21 cellular contexts compared by ENCODE assay signal in genomic region chr22:21702094-21702493, GRCh38. TPM values are rescaled to one million over a fixed set of nuclear protein-coding genes. Genes with fewer than 3 reads are reported as not detected.
DNase-seq lines count a peak whose midpoint lies in the region; ATAC-seq and TF ChIP-seq lines count a peak whose summit lies in the region.
"Had no signal": no experiment of that assay in that cellular context is flagged by ENCODE, and none has a peak within 500 bp of the region (broad histone marks: within the 10 kb centered on the region; RNA-seq: fewer than 3 reads in every experiment).

No MANE protein-coding gene starts in this region.

- no peak overlapping the region for H3K4me3 Mint-ChIP-seq in activated naive CD4-positive, alpha-beta T cell treated with anti-CD3 and anti-CD28 coated beads, Interleukin-2, amount 50 U/mL, for 24 hours
- no peak overlapping the region for H3K4me3 Mint-ChIP-seq in endodermal cell
- H3K4me3 Mint-ChIP-seq: activated T-helper 1 cell treated with anti-CD3 and anti-CD28 coated beads, Interleukin-12 subunit alpha, Interleukin-12 subunit beta, Interleukin-2, Interleukin-4 antibody, amounts not matched to agents 30 ng/mL and 10 ng/mL and 1 ng/mL, durations not matched to agents 14 hours and 24 hours and 36 hours; T-helper 1 cell treated with Interleukin-12 subunit alpha and Interleukin-12 subunit beta and Interleukin-4 antibody, amounts not matched to agents 30 μg/mL and 1 μg/mL, for 36 hours had no signal

- POLR2A ChIA-PET in HEK293 (lab: Yijun Ruan, JAX) = no interaction called here

- no peaks in the 10 kb centered on the region for H3K79me2 ChIP-seq in osteoblast (ENCODE audit: insufficient read depth, low read length)

- H3K4me2 ChIP-seq in osteoblast (ENCODE audit: insufficient read depth, low read length) = no peak overlapping the region
- H3K4me2 ChIP-seq: smooth muscle cell had no signal

- H3K27ac ChIP-seq in HEK293 (ENCODE audit: extremely low read depth, low read depth, low read length) (no peak overlapping the region), endodermal cell (ENCODE audit: low read depth, low read length) (no peak overlapping the region), osteoblast (ENCODE audit: low read depth, low read length) (no peak overlapping the region)
- H3K27ac ChIP-seq: coronary artery, RWPE1 had no signal

- peak overlapping the region; percentile 23 for H3K27ac Mint-ChIP-seq in activated naive CD4-positive, alpha-beta T cell treated with anti-CD3 and anti-CD28 coated beads, Interleukin-2, amount 50 U/mL, for 24 hours
- peak overlapping the region; percentile 39 for H3K27ac Mint-ChIP-seq in endodermal cell
- H3K27ac Mint-ChIP-seq: activated T-helper 1 cell treated with anti-CD3 and anti-CD28 coated beads, Interleukin-12 subunit alpha, Interleukin-12 subunit beta, Interleukin-2, Interleukin-4 antibody, amounts not matched to agents 30 ng/mL and 10 ng/mL and 1 ng/mL, durations not matched to agents 14 hours and 24 hours and 36 hours had no signal

- H3K4me3 ChIP-seq in HEK293 (ENCODE audit: low read depth, low read length) = no peak overlapping the region
- H3K4me3 ChIP-seq in endodermal cell (ENCODE audit: low read length) = no peak overlapping the region
- no peak overlapping the region for H3K4me3 ChIP-seq in osteoblast (ENCODE audit: insufficient read depth, low read length)
- H3K4me3 ChIP-seq in mucosa of descending colon = no peak overlapping the region
- H3K4me3 ChIP-seq: coronary artery, lung, smooth muscle cell had no signal

- no peaks in the 10 kb centered on the region for H3K9me3 Mint-ChIP-seq in activated naive CD4-positive, alpha-beta T cell treated with anti-CD3 and anti-CD28 coated beads, Interleukin-2, amount 50 U/mL, for 24 hours
- no peaks in the 10 kb centered on the region for H3K9me3 Mint-ChIP-seq in endodermal cell
- H3K9me3 Mint-ChIP-seq: activated T-helper 1 cell treated with anti-CD3 and anti-CD28 coated beads, Interleukin-12 subunit alpha, Interleukin-12 subunit beta, Interleukin-2, Interleukin-4 antibody, amounts not matched to agents 30 ng/mL and 10 ng/mL and 1 ng/mL, durations not matched to agents 14 hours and 24 hours and 36 hours; T-helper 1 cell treated with Interleukin-12 subunit alpha and Interleukin-12 subunit beta and Interleukin-4 antibody, amounts not matched to agents 30 μg/mL and 1 μg/mL, for 36 hours had no signal

- no peak overlapping the region for H2AFZ ChIP-seq in osteoblast (ENCODE audit: low read length)

- H4K20me1 ChIP-seq in osteoblast (ENCODE audit: insufficient read depth, low read length) = no peaks in the 10 kb centered on the region

- no peak for ATAC-seq in mucosa of descending colon
- ATAC-seq in GM19463 (IDR thresholded peaks at IDR 0.05; ENCODE audit: unreplicated experiment) = no peak

- H3K9me3 ChIP-seq in HEK293 (ENCODE audit: control insufficient read depth, insufficient read depth, low read depth, low read length) = no peaks in the 10 kb centered on the region
- no peaks in the 10 kb centered on the region for H3K9me3 ChIP-seq in endodermal cell (ENCODE audit: control insufficient read depth, low read length)
- H3K9me3 ChIP-seq in osteoblast (ENCODE audit: low read depth, low read length) = no peaks in the 10 kb centered on the region
- no peaks in the 10 kb centered on the region for H3K9me3 ChIP-seq in mucosa of descending colon

- no peaks in the 10 kb centered on the region for H3K27me3 ChIP-seq in endodermal cell (ENCODE audit: control insufficient read depth, insufficient read depth, low read length, poor library complexity, severe bottlenecking)
- H3K27me3 ChIP-seq in osteoblast (ENCODE audit: insufficient read depth, low read length) = no peaks in the 10 kb centered on the region

- H3K4me1 ChIP-seq in HEK293 (ENCODE audit: control insufficient read depth, insufficient read depth, low read length) = no peaks in the 10 kb centered on the region
- H3K4me1 ChIP-seq in endodermal cell (ENCODE audit: control insufficient read depth, insufficient read depth, low read length) = peaks cover 9% of the 10 kb centered on the region
- H3K4me1 ChIP-seq in osteoblast (ENCODE audit: insufficient read depth, low read length) = peaks cover 18% of the 10 kb centered on the region
- no peaks in the 10 kb centered on the region for H3K4me1 ChIP-seq in mucosa of descending colon (ENCODE audit: low read depth)

- no peaks in the 10 kb centered on the region for H3K4me1 Mint-ChIP-seq in activated naive CD4-positive, alpha-beta T cell treated with anti-CD3 and anti-CD28 coated beads, Interleukin-2, amount 50 U/mL, for 24 hours
- peaks cover 26% of the 10 kb centered on the region for H3K4me1 Mint-ChIP-seq in endodermal cell

- no peak overlapping the region for H3K9ac ChIP-seq in endodermal cell (ENCODE audit: extremely low read depth, low read length, poor library complexity, severe bottlenecking)

- intact Hi-C loops in mucosa of descending colon (cut with DNase I, micrococcal nuclease) = no loop called here

- CTCF ChIA-PET in HEK293 (lab: Yijun Ruan, JAX) = no interaction called here

- no peak for DNase-seq in activated naive CD4-positive, alpha-beta T cell (lab: John Stamatoyannopoulos, UW)
- DNase-seq in endodermal cell (no peak), osteoblast (ENCODE audit: insufficient read length, low spot score, missing footprints) (peak; percentile 25), mucosa of descending colon (no peak), NCI-H2196 treated with DMSO at 0.1 percent for 48 hours (lab: John Stamatoyannopoulos, UW; ENCODE audit: unreplicated experiment) (no peak)
- DNase-seq: activated CD4-positive, alpha-beta T cell treated with anti-CD3 and anti-CD28 coated beads for 4 hours; amniotic stem cell; islet precursor cell; NCI-H1092 treated with DMSO at 0.1 percent for 48 hours; NCI-H1930; NCI-H2227 treated with DMSO at 0.1 percent for 48 hours; occipital lobe had no signal

- TF ChIP-seq CTCF in HEK293 (tag by site-specific recombination; IDR thresholded peaks at IDR 0.05) = no peak
- TF ChIP-seq CTCF in endodermal cell (conservative IDR thresholded peaks at IDR 0.05) = no peak
- no peak for TF ChIP-seq CTCF in osteoblast (IDR thresholded peaks at IDR 0.05; ENCODE audit: extremely low read depth, low read depth, low read length)
- TF ChIP-seq CTCF in mucosa of descending colon (IDR thresholded peaks at IDR 0.05) = no peak

- no peaks in the 10 kb centered on the region for H3K27me3 Mint-ChIP-seq in activated naive CD4-positive, alpha-beta T cell treated with anti-CD3 and anti-CD28 coated beads, Interleukin-2, amount 50 U/mL, for 24 hours
- no peaks in the 10 kb centered on the region for H3K27me3 Mint-ChIP-seq in endodermal cell (ENCODE audit: insufficient read depth)

- WGBS in endodermal cell (ENCODE audit: insufficient coverage in 1 of 2, insufficient read length in 1 of 2), 2 experiments = 95 to 100% methylated on average over 5 to 6 of the region's 6 CpGs

- H3K36me3 ChIP-seq in HEK293 (ENCODE audit: control insufficient read depth in 2 of 2, insufficient read depth in 1 of 2, low read length in 2 of 2) = peaks cover 0 to 29% of the 10 kb centered on the region in 2 experiments; a peak in 1 of 3 replicates
- peaks cover 25% of the 10 kb centered on the region for H3K36me3 ChIP-seq in endodermal cell (ENCODE audit: control insufficient read depth, insufficient read depth, low read length)
- no peaks in the 10 kb centered on the region for H3K36me3 ChIP-seq in osteoblast (ENCODE audit: insufficient read depth, low read length)
- H3K36me3 ChIP-seq in mucosa of descending colon (ENCODE audit: low read depth) = no peaks in the 10 kb centered on the region

- no peaks in the 10 kb centered on the region for H3K36me3 Mint-ChIP-seq in activated naive CD4-positive, alpha-beta T cell treated with anti-CD3 and anti-CD28 coated beads, Interleukin-2, amount 50 U/mL, for 24 hours
- peaks cover 41% of the 10 kb centered on the region for H3K36me3 Mint-ChIP-seq in endodermal cell (ENCODE audit: low read depth)

TF ChIP-seq in HEK293, 187 proteins besides CTCF, POLR2A, EP300 and RAD21:
- TF ChIP-seq ZFP69B (tag by site-specific recombination; IDR thresholded peaks at IDR 0.05) (0 out of 2 replicates have a peak, but pooled peaks have one; percentile 61), ZNF692 (tag by site-specific recombination; IDR thresholded peaks at IDR 0.05) (peak; percentile 64; the same call in 1 of the 2 replicates), ZNF114 (tag by site-specific recombination; IDR thresholded peaks at IDR 0.05) (no peak)
TF ChIP-seq in HEK293: peak in this region for 2.

RNA-seq across cellular contexts. Expression of gene YPEL1, which starts 33.5 kb away (rescaled TPM):
- 10 to 100 TPM; 13.4 to 23.4 TPM for total RNA-seq in endodermal cell
- 27.1 TPM for polyA plus RNA-seq in endodermal cell (2013, experiment 1 of 2)
- 27.2 TPM for polyA plus RNA-seq in endodermal cell (2013, experiment 2 of 2)
- total RNA-seq in osteoblast = 1.8 and 2.2 TPM in 2 replicates
- total RNA-seq in mucosa of descending colon = 1 to 10 TPM; 2.7 to 6.8 (median 2.8) TPM

RNA-seq across cellular contexts. Expression of gene PPIL2, which starts 36.3 kb away (rescaled TPM):
- 10 to 100 TPM; 39.9 to 41.2 TPM for total RNA-seq in endodermal cell
- polyA plus RNA-seq in endodermal cell (2013, experiment 1 of 2) = 39.4 TPM
- 35.8 TPM for polyA plus RNA-seq in endodermal cell (2013, experiment 2 of 2)
- 25.3 and 29.2 TPM in 2 replicates for total RNA-seq in osteoblast
- total RNA-seq in mucosa of descending colon = 10 to 100 TPM; 42.5 to 68.3 (median 61.6) TPM

RNA-seq across cellular contexts. Expression of gene SDF2L1, which starts 60.0 kb away (rescaled TPM):
- total RNA-seq in endodermal cell (10 to 100 TPM; 30.3 to 61.4 TPM), osteoblast (10.5 and 13.3 TPM in 2 replicates), mucosa of descending colon (10 to 100 TPM; 25.8 to 48.8 (median 28.0) TPM)
- polyA plus RNA-seq in endodermal cell (2013, experiment 1 of 2) = 17.6 TPM
- 20.9 TPM for polyA plus RNA-seq in endodermal cell (2013, experiment 2 of 2)
